ENCODE assay signal across 23 cellular contexts in genomic region chr3:37348736-37349396, GRCh38.
DNase-seq lines count a peak whose midpoint lies in the region; ATAC-seq, FAIRE-seq and TF ChIP-seq lines count a peak whose summit lies in the region.
"Had no signal": no experiment of that assay in that cellular context is flagged by ENCODE, and none has a peak within 500 bp of the region (broad histone marks: within the 10 kb centered on the region; RNA-seq: fewer than 3 reads in every experiment).

No MANE protein-coding gene starts in this region.

- peak overlapping the region; percentile 6 for H3K4me3 Mint-ChIP-seq in endothelial cell (ENCODE audit: unreplicated experiment)
- no peak overlapping the region for H3K4me3 Mint-ChIP-seq in glutamatergic neuron (ENCODE audit: unreplicated experiment)
- no peak overlapping the region for H3K4me3 Mint-ChIP-seq in stimulated activated naive CD8-positive, alpha-beta T cell treated with anti-CD3 and anti-CD28 coated beads, Interleukin-15, amount 100 ng/mL, for 72 hours
- H3K4me3 Mint-ChIP-seq: B cell, CD14-positive monocyte, T-cell had no signal

- H3K4me1 Mint-ChIP-seq in endothelial cell (ENCODE audit: unreplicated experiment) (peaks cover 4% of the 10 kb centered on the region), glutamatergic neuron (ENCODE audit: low read depth, unreplicated experiment) (no peaks in the 10 kb centered on the region)
- H3K4me1 Mint-ChIP-seq in stimulated activated naive CD8-positive, alpha-beta T cell treated with anti-CD3 and anti-CD28 coated beads, Interleukin-15, amount 100 ng/mL, for 72 hours: no peaks in the 10 kb centered on the region
- H3K4me1 Mint-ChIP-seq: B cell, CD14-positive monocyte, T-cell had no signal

- H3K27ac Mint-ChIP-seq in endothelial cell (ENCODE audit: unreplicated experiment) (no peak overlapping the region), glutamatergic neuron (ENCODE audit: unreplicated experiment) (no peak overlapping the region)
- H3K27ac Mint-ChIP-seq in stimulated activated naive CD8-positive, alpha-beta T cell treated with anti-CD3 and anti-CD28 coated beads, Interleukin-15, amount 100 ng/mL, for 72 hours: no peak overlapping the region
- H3K27ac Mint-ChIP-seq: B cell, T-cell had no signal

- no peak for TF ChIP-seq CTCF in endothelial cell (IDR thresholded peaks at IDR 0.05; ENCODE audit: unreplicated experiment)
- TF ChIP-seq CTCF in glutamatergic neuron (IDR thresholded peaks at IDR 0.05; ENCODE audit: partially characterized antibody, unreplicated experiment): no peak

- H3K9me3 Mint-ChIP-seq in endothelial cell (ENCODE audit: unreplicated experiment): no peaks in the 10 kb centered on the region
- no peaks in the 10 kb centered on the region for H3K9me3 Mint-ChIP-seq in glutamatergic neuron (ENCODE audit: unreplicated experiment)
- H3K9me3 Mint-ChIP-seq in stimulated activated naive CD8-positive, alpha-beta T cell treated with anti-CD3 and anti-CD28 coated beads, Interleukin-15, amount 100 ng/mL, for 72 hours: no peaks in the 10 kb centered on the region
- H3K9me3 Mint-ChIP-seq: CD14-positive monocyte, T-cell had no signal

- no peak for ATAC-seq in HG02852 (IDR thresholded peaks at IDR 0.05; ENCODE audit: unreplicated experiment)
- ATAC-seq in HG03139 (IDR thresholded peaks at IDR 0.05; ENCODE audit: unreplicated experiment): no peak
- no peak for ATAC-seq in stimulated activated naive CD8-positive, alpha-beta T cell treated with anti-CD3 and anti-CD28 coated beads, Interleukin-15, amount 100 ng/mL, for 72 hours
- ATAC-seq: HepG2, T-cell had no signal

- H3K36me3 Mint-ChIP-seq in endothelial cell (ENCODE audit: low read depth, unreplicated experiment) (peaks cover 5% of the 10 kb centered on the region), glutamatergic neuron (ENCODE audit: unreplicated experiment) (no peaks in the 10 kb centered on the region)

- FAIRE-seq in GM19239 (lab: Jason Lieb, UNC): peak; percentile 14
- FAIRE-seq: HepG2 had no signal

- peaks cover 2% of the 10 kb centered on the region for H3K27me3 Mint-ChIP-seq in endothelial cell (ENCODE audit: unreplicated experiment)
- H3K27me3 Mint-ChIP-seq in glutamatergic neuron (ENCODE audit: unreplicated experiment): no peaks in the 10 kb centered on the region
- no peaks in the 10 kb centered on the region for H3K27me3 Mint-ChIP-seq in stimulated activated naive CD8-positive, alpha-beta T cell treated with anti-CD3 and anti-CD28 coated beads, Interleukin-15, amount 100 ng/mL, for 72 hours
- H3K27me3 Mint-ChIP-seq: B cell, T-cell had no signal

- DNase-seq in GM19239 (ENCODE audit: insufficient read length, low spot score): no peak
- DNase-seq in NCI-H82 treated with DMSO at 0.1 percent for 48 hours (lab: John Stamatoyannopoulos, UW; ENCODE audit: unreplicated experiment): peak; percentile 59
- DNase-seq in endothelial cell (ENCODE audit: low spot score): no peak
- DNase-seq in glutamatergic neuron: no peak
- no peak for DNase-seq in stimulated activated naive CD8-positive, alpha-beta T cell treated with anti-CD3 and anti-CD28 coated beads, Interleukin-15, amount 100 ng/mL, for 72 hours
- DNase-seq: Calu3, GOT3, Kasumi-1, MV-4-11, NCI-H1105 treated with DMSO at 0.1 percent for 48 hours, NCI-H146, NCI-H1930, NCI-H2107, NCI-H446, NCI-H526, Right ventricle myocardium superior, RPMI8226, T-cell had no signal
